Comparison of ENCODE assay signal across 7 cellular contexts in genomic region chr5:57383093-57383861, GRCh38.
DNase-seq lines count a peak whose midpoint lies in the region; ATAC-seq and TF ChIP-seq lines count a peak whose summit lies in the region.

No MANE protein-coding gene starts in this region.

- no peak for TF ChIP-seq CTCF in natural killer cell (IDR thresholded peaks at IDR 0.05)

- DNase-seq in HS-27A (ENCODE audit: low read depth) (peak; percentile 70), T1000 (lab: John Stamatoyannopoulos, UW) (peak; percentile 43), fibroblast of the conjunctiva (ENCODE audit: low read depth) (peak; percentile 73), NCI-H187 (lab: John Stamatoyannopoulos, UW) (no peak), natural killer cell (no peak)
- peak; percentile 15 for DNase-seq in stimulated activated CD4-positive, alpha-beta T cell treated with anti-CD3 and anti-CD28 coated beads, Interleukin-4, amount 100 ng/mL, for 1 hour

- no peaks in the 10 kb centered on the region for H3K4me1 Mint-ChIP-seq in natural killer cell

- H3K9me3 Mint-ChIP-seq in natural killer cell = peaks cover 0 to 3% of the 10 kb centered on the region in 2 donors

- no peaks in the 10 kb centered on the region for H3K36me3 Mint-ChIP-seq in natural killer cell

- no peak overlapping the region for H3K27ac Mint-ChIP-seq in natural killer cell

- no peak overlapping the region for H3K4me3 Mint-ChIP-seq in natural killer cell

- H3K27me3 Mint-ChIP-seq in natural killer cell (ENCODE audit: low read depth in 2 of 2) = peaks cover 0 to 2% of the 10 kb centered on the region in 2 donors

- intact Hi-C loops in natural killer cell (cut with micrococcal nuclease) = no loop called here

- ATAC-seq in natural killer cell = no peak
- ATAC-seq in GM18861 (IDR thresholded peaks at IDR 0.05; ENCODE audit: unreplicated experiment) = no peak

Comparison
In these comparisons a context has a peak if more than half of its experiments do, and no peak if none do; other contexts are left out.
1. DNase-seq: peak in HS-27A (single experiment), T1000 (single experiment), fibroblast of the conjunctiva (single experiment) and stimulated activated CD4-positive, alpha-beta T cell treated with anti-CD3 and anti-CD28 coated beads, Interleukin-4, amount 100 ng/mL, for 1 hour (single experiment); none in NCI-H187 (0 of 2) and natural killer cell (single experiment).